In the genomic region with DNA sequence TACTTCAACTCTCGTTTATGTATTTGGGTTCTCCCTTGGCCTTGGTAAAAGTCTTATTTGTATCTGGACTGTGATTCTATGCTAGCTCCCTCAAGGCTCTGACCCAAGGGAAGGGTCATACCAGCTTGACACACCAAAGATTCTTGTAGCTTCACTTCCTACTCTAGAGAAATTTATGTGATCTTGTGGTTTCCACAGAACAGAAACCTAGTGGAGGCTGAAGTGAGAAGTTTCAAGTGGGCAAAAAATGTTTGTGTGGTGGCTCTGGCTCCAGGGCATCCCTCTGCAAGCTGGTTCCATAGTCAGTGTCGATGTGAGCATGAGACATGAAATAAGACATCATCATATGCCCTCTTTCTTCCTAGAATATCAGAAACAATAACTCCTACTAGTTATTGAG, we compare ENCODE assay signal across 12 cellular contexts. TPM values are rescaled to one million over a fixed set of nuclear protein-coding genes. Genes with fewer than 3 reads are reported as not detected.
DNase-seq lines count a peak whose midpoint lies in the region; ATAC-seq lines count a peak whose summit lies in the region.
"Had no signal": no experiment of that assay in that cellular context is flagged by ENCODE, and none has a peak within 500 bp of the region (broad histone marks: within the 10 kb centered on the region; RNA-seq: fewer than 3 reads in every experiment).

No MANE protein-coding gene starts in this region.

- intact Hi-C loops in posterior vena cava (cut with DNase I): no loop called here

- peak; percentile 87 for DNase-seq in NOMO-1 treated with DMSO at 0.1 percent for 48 hours (lab: John Stamatoyannopoulos, UW; ENCODE audit: unreplicated experiment)
- no peak for DNase-seq in NCI-H2107 (lab: John Stamatoyannopoulos, UW)
- no peak for DNase-seq in activated naive CD4-positive, alpha-beta T cell treated with Interleukin-2 at 50 U/mL for 16 hours
- DNase-seq in NCI-H2196 treated with DMSO at 0.1 percent for 48 hours (lab: John Stamatoyannopoulos, UW; ENCODE audit: unreplicated experiment): no peak
- no peak for DNase-seq in posterior vena cava (ENCODE audit: low spot score)
- DNase-seq: activated CD8-positive, alpha-beta memory T cell treated with anti-CD3 and anti-CD28 coated beads, Interleukin-2, amount 50 U/mL, for 48 hours; CD4-positive, CD25-positive, alpha-beta regulatory T cell; NCI-H1694 treated with DMSO at 0.1 percent for 48 hours had no signal

- ATAC-seq in GM18520 (IDR thresholded peaks at IDR 0.05; ENCODE audit: unreplicated experiment) (peak; percentile 52), GM21447 (IDR thresholded peaks at IDR 0.05; ENCODE audit: unreplicated experiment) (peak; percentile 67), HG03045 (IDR thresholded peaks at IDR 0.05; ENCODE audit: unreplicated experiment) (peak; percentile 67)
- ATAC-seq: sciatic nerve had no signal

RNA-seq across cellular contexts. Expression of a gene that starts 48.1 kb away (rescaled TPM):
- 10 to 100 TPM in 1 of 2 donors, 1 to 10 TPM in 1; 4.0 to 10.5 TPM for total RNA-seq in posterior vena cava
